1 cellular context compared by ENCODE assay signal in the genomic region with DNA sequence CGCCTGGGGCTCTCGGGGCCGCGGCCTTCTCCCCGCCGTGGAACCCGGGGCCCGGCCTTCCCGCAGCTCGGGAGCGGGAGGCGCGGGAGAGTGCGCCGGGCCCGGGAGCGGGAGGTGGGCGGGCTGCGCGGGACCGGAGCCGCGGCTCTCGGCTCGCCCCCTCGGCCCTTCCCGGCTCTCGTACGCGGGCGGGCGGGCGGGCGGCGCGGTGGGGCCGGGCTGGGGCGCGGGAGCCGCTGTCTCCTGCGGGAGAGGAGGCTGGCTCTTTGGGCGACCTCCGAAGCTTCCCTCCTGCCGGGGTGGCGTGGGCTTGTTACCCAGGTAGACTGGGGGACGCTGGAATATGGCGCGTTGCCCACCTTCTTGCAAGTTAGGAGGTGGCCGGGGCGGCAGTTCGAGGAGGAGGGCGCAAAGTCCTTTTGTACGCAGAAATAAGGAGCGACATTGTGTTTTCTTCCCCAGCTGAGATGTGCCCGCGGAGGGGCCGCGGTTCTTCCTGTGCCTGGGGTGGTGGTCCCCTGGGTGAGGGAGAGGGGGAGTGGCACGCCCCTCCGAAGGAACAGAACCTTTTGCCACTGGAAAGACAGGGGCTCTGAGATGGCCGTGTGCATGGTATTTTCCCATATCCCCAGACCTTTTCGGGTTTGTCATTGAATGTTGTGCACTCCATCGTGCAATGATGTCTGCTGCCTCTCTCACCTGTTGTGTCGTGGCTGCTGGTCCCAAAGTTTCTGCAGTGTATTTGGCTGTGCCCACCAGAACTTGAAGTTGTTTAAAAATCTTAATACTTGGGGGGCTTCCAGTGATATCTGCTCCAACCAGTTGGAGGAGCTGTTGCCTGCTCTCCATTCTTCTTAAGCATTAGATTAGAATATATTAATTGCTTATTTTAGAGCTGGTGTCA.
TF ChIP-seq lines count a peak whose summit lies in the region.

No MANE protein-coding gene starts in this region.

TF ChIP-seq in K562, 482 proteins besides CTCF, POLR2A, EP300 and RAD21 (continued from another document and continues in another):
- TF ChIP-seq GATAD2B (IDR thresholded peaks at IDR 0.05; ENCODE audit: borderline replicate concordance) (peak; percentile 75), NFIC (IDR thresholded peaks at IDR 0.05) (peak; percentile 30; the same call in 1 of the 2 replicates), ZNF79 (CRISPR knock-in tag; IDR thresholded peaks at IDR 0.05; ENCODE audit: low read depth) (no peak), POLR2AphosphoS5 (IDR thresholded peaks at IDR 0.05; ENCODE audit: control insufficient read depth, insufficient read depth, low read depth, low read length) (no peak), KLF13 (tag; IDR thresholded peaks at IDR 0.05; ENCODE audit: borderline replicate concordance, low read depth) (no peak), FOXP4 (CRISPR knock-in tag; IDR thresholded peaks at IDR 0.05; ENCODE audit: borderline replicate concordance) (0 out of 2 replicates have a peak, but pooled peaks have one; percentile 69), CHD1 (IDR thresholded peaks at IDR 0.05; ENCODE audit: low read length) (peak; percentile 91), PHF8 (IDR thresholded peaks at IDR 0.05; ENCODE audit: borderline replicate concordance, low read length) (peak; percentile 13; the same call in 1 of the 2 replicates), HDAC6 (IDR thresholded peaks at IDR 0.05; ENCODE audit: low read depth, low read length) (peak; percentile 81; the same call in 1 of the 2 replicates), CHD7 (IDR thresholded peaks at IDR 0.05; ENCODE audit: low read depth, low read length) (no peak), E2F3 (CRISPR knock-in tag; IDR thresholded peaks at IDR 0.05) (no peak), NONO (IDR thresholded peaks at IDR 0.05; ENCODE audit: low read depth in 2 of 2, low read length in 1 of 2) (peak in 1 of 2 experiments; percentile 68; a peak in 1 of 4 replicates), NKRF (IDR thresholded peaks at IDR 0.05; ENCODE audit: borderline replicate concordance) (0 out of 2 replicates have a peak, but pooled peaks have one; percentile 39), ZSCAN29 (IDR thresholded peaks at IDR 0.05) (no peak), MLX (CRISPR knock-in tag; conservative IDR thresholded peaks at IDR 0.05) (0 out of 4 replicates have a peak, but pooled peaks of 1 of the 2 experiments have one; percentile 63), ZNF511 (CRISPR knock-in tag; IDR thresholded peaks at IDR 0.05) (0 out of 2 replicates have a peak, but pooled peaks have one; percentile 19), LCOR (CRISPR knock-in tag; IDR thresholded peaks at IDR 0.05) (no peak), MAZ (CRISPR knock-in tag; conservative IDR thresholded peaks at IDR 0.05 in 1 of 2, IDR thresholded peaks at IDR 0.05 in 1 of 2) (no peak; a peak in 3 of 4 replicates), MXD1 (CRISPR knock-in tag; IDR thresholded peaks at IDR 0.05; ENCODE audit: borderline replicate concordance, poor library complexity, severe bottlenecking) (no peak), EGR1 (conservative IDR thresholded peaks at IDR 0.05) (peak; percentile 34; the same call in 1 of the 2 replicates), SAP30 (IDR thresholded peaks at IDR 0.05; ENCODE audit: borderline replicate concordance, insufficient read depth, low read depth, low read length, poor library complexity, severe bottlenecking) (peak; percentile 87)
- TF ChIP-seq, protein P1, sequence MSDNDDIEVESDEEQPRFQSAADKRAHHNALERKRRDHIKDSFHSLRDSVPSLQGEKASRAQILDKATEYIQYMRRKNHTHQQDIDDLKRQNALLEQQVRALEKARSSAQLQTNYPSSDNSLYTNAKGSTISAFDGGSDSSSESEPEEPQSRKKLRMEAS (CRISPR knock-in tag; IDR thresholded peaks at IDR 0.05) = peak; percentile 38; the same call in 1 of the 2 replicates
- TF ChIP-seq, protein P2, sequence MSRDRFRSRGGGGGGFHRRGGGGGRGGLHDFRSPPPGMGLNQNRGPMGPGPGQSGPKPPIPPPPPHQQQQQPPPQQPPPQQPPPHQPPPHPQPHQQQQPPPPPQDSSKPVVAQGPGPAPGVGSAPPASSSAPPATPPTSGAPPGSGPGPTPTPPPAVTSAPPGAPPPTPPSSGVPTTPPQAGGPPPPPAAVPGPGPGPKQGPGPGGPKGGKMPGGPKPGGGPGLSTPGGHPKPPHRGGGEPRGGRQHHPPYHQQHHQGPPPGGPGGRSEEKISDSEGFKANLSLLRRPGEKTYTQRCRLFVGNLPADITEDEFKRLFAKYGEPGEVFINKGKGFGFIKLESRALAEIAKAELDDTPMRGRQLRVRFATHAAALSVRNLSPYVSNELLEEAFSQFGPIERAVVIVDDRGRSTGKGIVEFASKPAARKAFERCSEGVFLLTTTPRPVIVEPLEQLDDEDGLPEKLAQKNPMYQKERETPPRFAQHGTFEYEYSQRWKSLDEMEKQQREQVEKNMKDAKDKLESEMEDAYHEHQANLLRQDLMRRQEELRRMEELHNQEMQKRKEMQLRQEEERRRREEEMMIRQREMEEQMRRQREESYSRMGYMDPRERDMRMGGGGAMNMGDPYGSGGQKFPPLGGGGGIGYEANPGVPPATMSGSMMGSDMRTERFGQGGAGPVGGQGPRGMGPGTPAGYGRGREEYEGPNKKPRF (IDR thresholded peaks at IDR 0.05; ENCODE audit: low read depth, low read length) = no peak
- TF ChIP-seq, protein P3, sequence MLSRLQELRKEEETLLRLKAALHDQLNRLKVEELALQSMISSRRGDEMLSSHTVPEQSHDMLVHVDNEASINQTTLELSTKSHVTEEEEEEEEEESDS (CRISPR knock-in tag; IDR thresholded peaks at IDR 0.05) = no peak
